Comparison of ENCODE assay signal across 24 cellular contexts in genomic region chr16:48052731-48053130, GRCh38.
"Had no signal": no experiment of that assay in that cellular context is flagged by ENCODE, and none has a peak within 500 bp of the region (broad histone marks: within the 10 kb centered on the region; RNA-seq: fewer than 3 reads in every experiment).

No MANE protein-coding gene starts in this region.

- H3K27ac Mint-ChIP-seq: activated naive CD8-positive, alpha-beta T cell; naive B cell; nephron progenitor cell; stimulated activated naive B cell treated with anti-CD40 and anti-IgM and Interleukin-4, amounts not matched to agents 10 μg/mL and 1 μg/mL and 100 μg/mL, for 72 hours had no signal

- H3K27me3 ChIP-seq: pancreas, right atrium auricular region, thyroid gland, upper lobe of left lung, vagina had no signal

- H3K27ac ChIP-seq: brain microvascular endothelial cell, pancreas, right atrium auricular region, stomach, thyroid gland, upper lobe of left lung, vagina, VCaP had no signal

- H3K36me3 Mint-ChIP-seq: activated naive CD8-positive, alpha-beta T cell; naive B cell; stimulated activated naive B cell treated with anti-CD40 and anti-IgM and Interleukin-4, amounts not matched to agents 10 μg/mL and 1 μg/mL and 100 μg/mL, for 72 hours had no signal

- H3K9me3 Mint-ChIP-seq: nephron progenitor cell; stimulated activated naive B cell treated with anti-CD40 and anti-IgM and Interleukin-4, amounts not matched to agents 10 μg/mL and 1 μg/mL and 100 μg/mL, for 72 hours had no signal

- H3K4me3 Mint-ChIP-seq: activated naive CD8-positive, alpha-beta T cell; naive B cell; nephron progenitor cell; stimulated activated naive B cell treated with anti-CD40 and anti-IgM and Interleukin-4, amounts not matched to agents 10 μg/mL and 1 μg/mL and 100 μg/mL, for 72 hours had no signal

- DNase-seq: activated CD4-positive, alpha-beta T cell treated with anti-CD3 and anti-CD28 coated beads for 4 hours; activated CD4-positive, alpha-beta T cell treated with anti-CD3 and anti-CD28 coated beads, Interleukin-2, amount 50 U/mL, for 4 hours; activated effector memory CD4-positive, alpha-beta T cell treated with Interleukin-2 at 50 U/mL for 16 hours; activated naive CD4-positive, alpha-beta T cell treated with Interleukin-2 at 50 U/mL for 16 hours; aorta; cortex of kidney; left ventricle myocardium inferior; naive B cell; pancreas; stimulated activated CD4-positive, alpha-beta T cell treated with anti-CD3 and anti-CD28 coated beads, Interleukin-15, amount 100 ng/mL, for 24 hours; stimulated activated CD4-positive, alpha-beta T cell treated with anti-CD3 and anti-CD28 coated beads, Interleukin-2, amount 100 ng/mL, for 24 hours; stimulated activated naive B cell treated with anti-CD40 and anti-IgM and Interleukin-4, amounts not matched to agents 10 μg/mL and 1 μg/mL and 100 μg/mL, for 72 hours; stomach; T-helper 9 cell had no signal

- H3K4me3 ChIP-seq: left ventricle myocardium inferior, lung, pancreas, right atrium auricular region, stomach, thyroid gland, upper lobe of left lung, vagina had no signal

- ATAC-seq: esophagus mucosa; pancreas; stimulated activated naive B cell treated with anti-CD40 and anti-IgM and Interleukin-4, amounts not matched to agents 10 μg/mL and 1 μg/mL and 100 μg/mL, for 72 hours had no signal

- H3K9me3 ChIP-seq: left ventricle myocardium inferior, pancreas, right atrium auricular region, stomach, thyroid gland, upper lobe of left lung, vagina had no signal

- H3K4me1 ChIP-seq: pancreas, vagina had no signal

- H3K36me3 ChIP-seq: brain microvascular endothelial cell, left ventricle myocardium inferior, pancreas, right atrium auricular region, stomach, thyroid gland, upper lobe of left lung, vagina had no signal
